Comparison of ENCODE assay signal across 8 cellular contexts in the genomic region with DNA sequence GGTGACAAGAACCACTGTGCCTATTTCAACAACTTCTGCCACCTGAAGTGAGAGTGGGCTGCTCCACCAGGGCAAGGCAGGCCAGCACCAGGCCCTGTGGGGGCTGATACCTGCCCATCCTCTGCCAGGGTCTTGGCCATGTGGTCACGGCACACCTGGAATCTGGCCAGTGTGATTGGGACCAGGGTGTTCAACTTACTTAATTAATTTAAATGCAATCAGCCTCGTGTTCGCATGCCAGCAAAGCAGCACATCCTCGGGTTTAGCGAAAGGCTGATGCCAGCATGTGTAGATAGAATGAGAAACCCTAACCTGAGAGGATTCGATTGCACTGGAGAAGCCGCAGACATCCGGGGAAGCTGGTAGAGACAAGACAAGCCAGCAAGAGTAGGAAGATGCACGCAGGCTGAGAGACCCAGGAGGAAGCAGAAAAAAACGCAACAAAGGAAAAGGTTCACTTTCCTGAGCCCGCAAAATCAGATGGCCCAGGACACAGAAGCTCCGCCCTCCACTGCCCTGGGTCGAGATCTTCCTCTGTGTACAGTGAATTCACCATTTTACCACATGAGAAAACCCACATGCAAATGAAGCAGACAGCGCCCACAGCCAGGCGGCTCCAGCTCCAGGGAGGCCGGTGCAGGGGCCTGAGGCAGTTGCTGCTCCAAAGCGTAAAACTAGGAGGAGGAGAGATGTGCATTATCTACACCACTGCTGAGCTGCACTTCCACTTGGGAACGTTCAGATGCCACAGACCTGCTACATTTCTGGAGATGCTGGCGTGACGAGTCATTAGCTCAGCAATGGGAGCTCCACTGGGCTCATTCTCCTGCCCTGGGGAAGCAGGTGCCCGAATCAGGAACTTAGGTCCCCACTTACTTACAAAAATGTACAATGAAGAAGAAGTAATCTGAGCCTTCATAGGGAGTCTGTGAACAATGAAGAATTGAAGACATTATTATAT.
DNase-seq lines count a peak whose midpoint lies in the region; ATAC-seq and TF ChIP-seq lines count a peak whose summit lies in the region.

No MANE protein-coding gene starts in this region.

- no peak overlapping the region for H2BK5ac ChIP-seq in neuronal stem cell (ENCODE audit: low read length)

- peak; percentile 5 for DNase-seq in activated CD8-positive, alpha-beta memory T cell treated with anti-CD3 and anti-CD28 coated beads, Interleukin-2, amount 50 U/mL, for 24 hours (ENCODE audit: extremely low read depth)
- DNase-seq in neuronal stem cell (ENCODE audit: low spot score) (no peak), hepatic stellate cell (ENCODE audit: low spot score) (no peak), ovary (no peak), G401 (ENCODE audit: low spot score) (no peak)

- H3K36me3 ChIP-seq in neuronal stem cell (replicated peaks in 1 of 2; ENCODE audit: control insufficient read depth in 2 of 2, insufficient read depth in 2 of 2, low read length in 2 of 2), result no peaks in the 10 kb centered on the region
- no peaks in the 10 kb centered on the region for H3K36me3 ChIP-seq in gastroesophageal sphincter
- no peaks in the 10 kb centered on the region for H3K36me3 ChIP-seq in ovary

- no CpG with 5 or more reads among the region's 21 CpGs for WGBS in neuronal stem cell (ENCODE audit: extremely low coverage in 2 of 2, insufficient read length in 2 of 2, insufficient replicate concordance in 1 of 2), 2 donors
- WGBS in gastroesophageal sphincter (ENCODE audit: low coverage in 1 of 2), 2 donors, result 46 to 80% methylated on average over 10 to 11 of the region's 21 CpGs
- 63 to 73% (median 70%) methylated on average over 21 of the region's 21 CpGs for WGBS in ovary, 3 donors

- intact Hi-C loops in ovary (cut with DNase I), result no loop called here

- TF ChIP-seq CTCF in gastroesophageal sphincter (IDR thresholded peaks at IDR 0.05) (no peak), ovary (IDR thresholded peaks at IDR 0.05) (no peak)

- H3K27me3 ChIP-seq in neuronal stem cell (ENCODE audit: control insufficient read depth in 3 of 3, insufficient read depth in 3 of 3, low read depth in 1 of 3, low read length in 3 of 3) (no peaks in the 10 kb centered on the region), gastroesophageal sphincter (no peaks in the 10 kb centered on the region), ovary (no peaks in the 10 kb centered on the region)

- H2BK15ac ChIP-seq in neuronal stem cell (ENCODE audit: low read length), result no peak overlapping the region

- peak; percentile 99 for ATAC-seq in GM21360 (IDR thresholded peaks at IDR 0.05; ENCODE audit: unreplicated experiment)
- peak; percentile 74 for ATAC-seq in HG03457 (IDR thresholded peaks at IDR 0.05; ENCODE audit: unreplicated experiment)
- ATAC-seq in gastroesophageal sphincter, result no peak

- TF ChIP-seq POLR2A in gastroesophageal sphincter (IDR thresholded peaks at IDR 0.05) (no peak), ovary (IDR thresholded peaks at IDR 0.05) (no peak)

- H3K9ac ChIP-seq in neuronal stem cell (ENCODE audit: low read depth, low read length, poor library complexity), result no peak overlapping the region

- H3K4me2 ChIP-seq in neuronal stem cell (ENCODE audit: insufficient read depth, low read length, poor library complexity, severe bottlenecking), result no peak overlapping the region

- peak overlapping the region; percentile 68 for H2AFZ ChIP-seq in neuronal stem cell (ENCODE audit: low read length)

- no peak overlapping the region for H4K91ac ChIP-seq in neuronal stem cell (ENCODE audit: low read depth, low read length, poor library complexity)

- H3K27ac ChIP-seq in neuronal stem cell (replicated peaks; ENCODE audit: low read length) (no peak overlapping the region), gastroesophageal sphincter (no peak overlapping the region), ovary (no peak overlapping the region)

- TF ChIP-seq EP300 in gastroesophageal sphincter (IDR thresholded peaks at IDR 0.05) (no peak), ovary (IDR thresholded peaks at IDR 0.05) (no peak)

- H3K4me3 ChIP-seq in neuronal stem cell (ENCODE audit: low read length in 2 of 2) (no peak overlapping the region), gastroesophageal sphincter (no peak overlapping the region), ovary (no peak overlapping the region)

- peak overlapping the region; percentile 76 for H3K18ac ChIP-seq in neuronal stem cell (ENCODE audit: low read length)

- H3K9me3 ChIP-seq in neuronal stem cell (replicated peaks in 1 of 2; ENCODE audit: control insufficient read depth in 2 of 2, insufficient read depth in 1 of 2, low read depth in 1 of 2, low read length in 2 of 2) (no peaks in the 10 kb centered on the region), gastroesophageal sphincter (no peaks in the 10 kb centered on the region), ovary (no peaks in the 10 kb centered on the region)

- in situ Hi-C loops in G401 (cut with HindIII; ENCODE audit: low sequenced_read_pairs), result no loop called here

- H2AK5ac ChIP-seq in neuronal stem cell (ENCODE audit: low read depth, low read length), result peak overlapping the region; percentile 31

- no peak overlapping the region for H4K8ac ChIP-seq in neuronal stem cell (ENCODE audit: low read depth, low read length)

- H3K14ac ChIP-seq in neuronal stem cell (ENCODE audit: low read length), result no peak overlapping the region

- H2BK12ac ChIP-seq in neuronal stem cell (ENCODE audit: low read length), result no peak overlapping the region

- H3K79me1 ChIP-seq in neuronal stem cell (ENCODE audit: low read depth, low read length), result no peaks in the 10 kb centered on the region

- H3K4ac ChIP-seq in neuronal stem cell (ENCODE audit: low read length), result no peak overlapping the region

- no peak overlapping the region for H2BK120ac ChIP-seq in neuronal stem cell (ENCODE audit: low read depth, low read length)

- H3K4me1 ChIP-seq in neuronal stem cell (ENCODE audit: control insufficient read depth in 2 of 2, insufficient read depth in 1 of 2, low read depth in 1 of 2, low read length in 2 of 2) (peaks cover 11 to 15% of the 10 kb centered on the region in 2 donors), gastroesophageal sphincter (peaks cover 0 to 22% (median 4%) of the 10 kb centered on the region in 3 donors), ovary (ENCODE audit: insufficient read depth) (no peaks in the 10 kb centered on the region)

- no peak overlapping the region for H3K23ac ChIP-seq in neuronal stem cell (ENCODE audit: low read depth, low read length, poor library complexity)
